In genomic region chr4:40305329-40306193, GRCh38 we compare ENCODE assay signal across 1 cellular context.
A peak's percentile ranks its signal among the peaks of the same experiment; 100 is the strongest.
TF ChIP-seq lines count a peak whose summit lies in the region.

No MANE protein-coding gene starts in this region.

TF ChIP-seq in HepG2, 621 proteins besides CTCF, POLR2A, EP300 and RAD21:
- no peak for TF ChIP-seq TAF1 (CRISPR knock-in tag; IDR thresholded peaks at IDR 0.05)
- TF ChIP-seq ZNF770 (CRISPR knock-in tag; IDR thresholded peaks at IDR 0.05) = 0 out of 2 replicates have a peak, but pooled peaks have one; percentile 42
